Comparison of ENCODE assay signal across 9 cellular contexts in genomic region chr2:194618432-194618831, GRCh38.
"Had no signal": no experiment of that assay in that cellular context is flagged by ENCODE, and none has a peak within 500 bp of the region (broad histone marks: within the 10 kb centered on the region; RNA-seq: fewer than 3 reads in every experiment).

No MANE protein-coding gene starts in this region.

- ATAC-seq: HepG2, K562 had no signal

- H3K4me2 ChIP-seq: KMS-11 had no signal

- DNase-seq: IMR-90, Karpas-422, KBM-7, KG1 had no signal

- H3K27ac ChIP-seq: HL-60, KMS-11 had no signal

- FAIRE-seq: HepG2, HTR-8/SVneo, K562 had no signal

- H3K4me3 ChIP-seq: K562 had no signal

- H3K9ac ChIP-seq: KMS-11 had no signal
